ENCODE assay signal across 9 cellular contexts in the genomic region with DNA sequence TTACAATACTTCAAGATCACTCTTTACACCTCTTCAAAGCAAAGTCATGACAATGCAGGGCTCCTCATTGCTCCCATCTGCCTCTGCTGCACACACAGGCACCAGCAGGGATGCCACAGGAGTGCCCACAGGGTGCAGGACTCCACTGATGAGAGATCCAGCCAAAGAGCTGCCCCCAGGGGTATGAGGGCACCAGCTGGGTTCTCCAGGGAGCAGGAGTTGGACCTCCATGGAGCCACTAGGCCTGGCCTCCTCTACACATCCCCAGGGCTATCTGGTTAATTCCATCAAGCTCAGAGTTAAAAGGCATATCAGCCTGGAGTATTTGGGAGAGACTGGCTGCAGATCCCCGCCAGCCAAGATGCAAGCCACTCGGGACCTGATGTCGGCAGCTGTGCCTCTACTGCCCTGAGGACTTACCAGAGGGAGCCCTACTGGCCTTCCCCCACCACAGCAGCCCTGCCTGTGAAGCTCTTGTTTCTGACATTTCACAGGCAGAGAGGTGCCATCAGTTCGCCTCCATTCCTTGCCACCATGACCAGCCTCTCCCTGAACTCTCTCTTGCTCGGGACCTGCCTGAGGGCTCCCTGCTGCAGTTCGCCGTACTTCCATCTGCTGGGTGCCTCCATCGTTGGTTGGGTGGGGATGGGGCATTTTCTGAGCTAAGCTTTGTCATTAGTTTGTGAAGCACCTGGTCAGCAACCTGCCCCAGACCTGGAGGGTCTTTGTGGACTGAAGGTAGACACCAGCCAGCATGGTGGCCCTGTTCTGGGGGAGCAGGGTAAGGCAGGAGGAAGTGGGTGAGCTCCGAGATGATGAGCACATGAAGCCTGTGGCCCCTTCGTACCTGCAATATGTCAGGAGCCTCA. TPM values are rescaled to one million over a fixed set of nuclear protein-coding genes. Genes with fewer than 3 reads are reported as not detected.
DNase-seq lines count a peak whose midpoint lies in the region; ATAC-seq and TF ChIP-seq lines count a peak whose summit lies in the region.
"Had no signal": no experiment of that assay in that cellular context is flagged by ENCODE, and none has a peak within 500 bp of the region (broad histone marks: within the 10 kb centered on the region; RNA-seq: fewer than 3 reads in every experiment).

No MANE protein-coding gene starts in this region.

- H3K36me3 Mint-ChIP-seq in activated naive CD4-positive, alpha-beta T cell treated with anti-CD3 and anti-CD28 coated beads, Interleukin-2, amount 50 U/mL, for 72 hours = no peaks in the 10 kb centered on the region

- peak overlapping the region; percentile 46 to 77 for H3K27ac Mint-ChIP-seq in activated naive CD4-positive, alpha-beta T cell treated with anti-CD3 and anti-CD28 coated beads, Interleukin-2, amount 50 U/mL, for 72 hours

- H3K9me3 ChIP-seq in mesodermal cell (ENCODE audit: control insufficient read depth, low read length) (no peaks in the 10 kb centered on the region), tibial artery (no peaks in the 10 kb centered on the region)

- H3K27ac ChIP-seq in angular gyrus (ENCODE audit: low read depth, low read length) (peak overlapping the region; percentile 65), mesodermal cell (ENCODE audit: low read depth, low read length, severe bottlenecking) (peak overlapping the region; percentile 93), tibial artery (peak overlapping the region; percentile 58 to 68)

- H3K36me3 ChIP-seq in mesodermal cell (ENCODE audit: control insufficient read depth, insufficient read depth, low read length) (peaks cover 18% of the 10 kb centered on the region), tibial artery (peaks cover 0 to 19% (median 0%) of the 10 kb centered on the region in 3 donors)

- ATAC-seq in activated naive CD4-positive, alpha-beta T cell treated with anti-CD3 and anti-CD28 coated beads, Interleukin-2, amount 50 U/mL, for 72 hours = no peak

- no peaks in the 10 kb centered on the region for H3K27me3 ChIP-seq in tibial artery

- H3K4me3 ChIP-seq in mesodermal cell (ENCODE audit: extremely low read depth, insufficient read depth, low read length, poor library complexity, severe bottlenecking) (no peak overlapping the region), tibial artery (no peak overlapping the region)

- no peak for TF ChIP-seq CTCF in tibial artery (IDR thresholded peaks at IDR 0.05)

- intact Hi-C loops in tibial artery (cut with DNase I; ENCODE audit: low total_unique reads) = no loop called here

- 94 to 98% methylated on average over 6 to 10 of the region's 10 CpGs for WGBS in mesodermal cell (ENCODE audit: insufficient coverage in 2 of 2), 2 experiments

- no peaks in the 10 kb centered on the region for H3K9me3 Mint-ChIP-seq in activated naive CD4-positive, alpha-beta T cell treated with anti-CD3 and anti-CD28 coated beads, Interleukin-2, amount 50 U/mL, for 72 hours

- H3K4me1 ChIP-seq in mesodermal cell (ENCODE audit: control insufficient read depth, insufficient read depth, low read length, poor library complexity, severe bottlenecking) (peaks cover 87% of the 10 kb centered on the region), tibial artery (peaks cover 8 to 70% (median 64%) of the 10 kb centered on the region in 4 donors)

- DNase-seq in activated naive CD4-positive, alpha-beta T cell treated with anti-CD3 and anti-CD28 coated beads, Interleukin-2, amount 50 U/mL, for 72 hours (ENCODE audit: low spot score in 2 of 2) = no peak
- DNase-seq in activated naive CD4-positive, alpha-beta T cell treated with Interleukin-2 at 50 U/mL for 16 hours = no peak
- DNase-seq in tibial artery (no peak), NCI-H1092 treated with DMSO at 0.1 percent for 48 hours (lab: John Stamatoyannopoulos, UW) (no peak), SKM-1 (lab: John Stamatoyannopoulos, UW; ENCODE audit: unreplicated experiment) (no peak), islet precursor cell (no peak)
- DNase-seq: NCI-H345 had no signal

RNA-seq across cellular contexts. Expression of gene TRIM8, which starts 12.5 kb away (rescaled TPM):
- total RNA-seq in activated naive CD4-positive, alpha-beta T cell treated with anti-CD3 and anti-CD28 coated beads, Interleukin-2, amount 50 U/mL, for 72 hours = 10 to 100 TPM; 22.9 to 47.3 TPM
- 138 TPM for polyA plus RNA-seq in mesodermal cell (2013, experiment 1 of 2)
- 118 TPM for polyA plus RNA-seq in mesodermal cell (2013, experiment 2 of 2)
